25 cellular contexts compared by ENCODE assay signal in genomic region chr13:84127597-84128128, GRCh38.
"Had no signal": no experiment of that assay in that cellular context is flagged by ENCODE, and none has a peak within 500 bp of the region (broad histone marks: within the 10 kb centered on the region; RNA-seq: fewer than 3 reads in every experiment).

No MANE protein-coding gene starts in this region.

- H3K27me3 Mint-ChIP-seq: naive thymus-derived CD8-positive, alpha-beta T cell; progenitor cell of endocrine pancreas had no signal

- H3K27me3 ChIP-seq: esophagus muscularis mucosa, foreskin keratinocyte, right lobe of liver, stomach, thyroid gland had no signal

- H3K9me3 Mint-ChIP-seq: immature natural killer cell; naive thymus-derived CD8-positive, alpha-beta T cell; neural crest cell; stimulated activated effector memory CD8-positive, alpha-beta T cell treated with anti-CD3 and anti-CD28 coated beads, Interleukin-12 subunit alpha, Interleukin-12 subunit beta, amount 100 ng/mL, for 72 hours had no signal

- DNase-seq: central memory CD4-positive, alpha-beta T cell; dermis blood vessel endothelial cell; effector memory CD4-positive, alpha-beta T cell; hypothalamus; islet precursor cell; mesendoderm; midbrain; right lobe of liver; stimulated activated CD4-positive, alpha-beta T cell treated with anti-CD3 and anti-CD28 coated beads, Interleukin-2, amount 100 ng/mL, for 24 hours; stimulated activated CD4-positive, alpha-beta T cell treated with anti-CD3 and anti-CD28 coated beads, Interleukin-4, amount 100 ng/mL, for 24 hours; stimulated activated naive CD4-positive, alpha-beta T cell treated with Interleukin-2 at 50 U/mL for 16 hours; stomach; trophoblast cell had no signal

- H3K27ac Mint-ChIP-seq: naive thymus-derived CD8-positive, alpha-beta T cell; progenitor cell of endocrine pancreas; stimulated activated effector memory CD8-positive, alpha-beta T cell treated with anti-CD3 and anti-CD28 coated beads, Interleukin-12 subunit alpha, Interleukin-12 subunit beta, amount 100 ng/mL, for 72 hours had no signal

- ATAC-seq: naive thymus-derived CD8-positive, alpha-beta T cell; right lobe of liver had no signal

- H3K27ac ChIP-seq: coronary artery, esophagus muscularis mucosa, foreskin keratinocyte, parathyroid adenoma, right lobe of liver, stomach, thyroid gland had no signal

- H3K4me3 Mint-ChIP-seq: neural crest cell; stimulated activated effector memory CD8-positive, alpha-beta T cell treated with anti-CD3 and anti-CD28 coated beads, Interleukin-12 subunit alpha, Interleukin-12 subunit beta, amount 100 ng/mL, for 72 hours had no signal

- FAIRE-seq: endothelial cell of umbilical vein, urothelium cell line had no signal

- H3K9ac ChIP-seq: parathyroid adenoma had no signal

- H3K4me1 ChIP-seq: foreskin keratinocyte, parathyroid adenoma, right lobe of liver, stomach had no signal

- H2AFZ ChIP-seq: parathyroid adenoma had no signal

- H3K79me2 ChIP-seq: parathyroid adenoma had no signal

- H3K36me3 Mint-ChIP-seq: immature natural killer cell; naive thymus-derived CD8-positive, alpha-beta T cell; stimulated activated effector memory CD8-positive, alpha-beta T cell treated with anti-CD3 and anti-CD28 coated beads, Interleukin-12 subunit alpha, Interleukin-12 subunit beta, amount 100 ng/mL, for 72 hours had no signal

- H3K36me3 ChIP-seq: esophagus muscularis mucosa, right lobe of liver, stomach, thyroid gland had no signal

- H3K4me3 ChIP-seq: coronary artery, esophagus muscularis mucosa, right lobe of liver, stomach, thyroid gland had no signal

- H3K9me3 ChIP-seq: esophagus muscularis mucosa, right lobe of liver, thyroid gland had no signal
